In the genomic region with DNA sequence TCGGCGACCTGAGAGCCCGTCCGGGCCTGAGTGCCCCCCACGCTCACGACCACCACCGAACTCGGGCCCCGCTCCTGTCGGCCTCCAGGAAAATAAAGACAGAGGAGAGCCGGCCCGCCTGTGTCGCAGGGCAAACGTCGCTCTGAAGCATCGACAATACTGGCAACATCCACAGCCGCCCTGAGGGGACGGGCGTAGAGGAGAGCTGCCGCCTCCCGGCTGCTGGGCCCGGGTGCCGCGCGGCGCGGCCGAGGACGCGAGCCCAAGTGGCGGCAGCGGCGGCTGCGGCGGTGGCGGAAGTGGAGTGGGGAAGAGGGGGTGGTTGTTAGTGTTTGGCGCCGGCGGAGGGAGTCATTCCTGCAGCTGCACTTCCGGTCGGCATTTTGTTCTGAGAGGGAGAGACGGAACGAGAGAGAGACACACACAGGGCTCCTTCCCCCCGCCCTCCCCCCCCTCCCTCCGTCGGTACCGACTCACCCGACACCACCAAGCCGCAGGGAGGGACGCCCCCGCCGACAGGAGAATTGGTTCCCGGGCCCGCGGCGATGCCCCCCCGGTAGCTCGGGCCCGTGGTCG, we compare ENCODE assay signal across 8 cellular contexts. TPM values are rescaled to one million over a fixed set of nuclear protein-coding genes. Genes with fewer than 3 reads are reported as not detected.
A peak's percentile ranks its signal among the peaks of the same experiment; 100 is the strongest.
DNase-seq lines count a peak whose midpoint lies in the region; ATAC-seq and TF ChIP-seq lines count a peak whose summit lies in the region.

A gene with protein sequence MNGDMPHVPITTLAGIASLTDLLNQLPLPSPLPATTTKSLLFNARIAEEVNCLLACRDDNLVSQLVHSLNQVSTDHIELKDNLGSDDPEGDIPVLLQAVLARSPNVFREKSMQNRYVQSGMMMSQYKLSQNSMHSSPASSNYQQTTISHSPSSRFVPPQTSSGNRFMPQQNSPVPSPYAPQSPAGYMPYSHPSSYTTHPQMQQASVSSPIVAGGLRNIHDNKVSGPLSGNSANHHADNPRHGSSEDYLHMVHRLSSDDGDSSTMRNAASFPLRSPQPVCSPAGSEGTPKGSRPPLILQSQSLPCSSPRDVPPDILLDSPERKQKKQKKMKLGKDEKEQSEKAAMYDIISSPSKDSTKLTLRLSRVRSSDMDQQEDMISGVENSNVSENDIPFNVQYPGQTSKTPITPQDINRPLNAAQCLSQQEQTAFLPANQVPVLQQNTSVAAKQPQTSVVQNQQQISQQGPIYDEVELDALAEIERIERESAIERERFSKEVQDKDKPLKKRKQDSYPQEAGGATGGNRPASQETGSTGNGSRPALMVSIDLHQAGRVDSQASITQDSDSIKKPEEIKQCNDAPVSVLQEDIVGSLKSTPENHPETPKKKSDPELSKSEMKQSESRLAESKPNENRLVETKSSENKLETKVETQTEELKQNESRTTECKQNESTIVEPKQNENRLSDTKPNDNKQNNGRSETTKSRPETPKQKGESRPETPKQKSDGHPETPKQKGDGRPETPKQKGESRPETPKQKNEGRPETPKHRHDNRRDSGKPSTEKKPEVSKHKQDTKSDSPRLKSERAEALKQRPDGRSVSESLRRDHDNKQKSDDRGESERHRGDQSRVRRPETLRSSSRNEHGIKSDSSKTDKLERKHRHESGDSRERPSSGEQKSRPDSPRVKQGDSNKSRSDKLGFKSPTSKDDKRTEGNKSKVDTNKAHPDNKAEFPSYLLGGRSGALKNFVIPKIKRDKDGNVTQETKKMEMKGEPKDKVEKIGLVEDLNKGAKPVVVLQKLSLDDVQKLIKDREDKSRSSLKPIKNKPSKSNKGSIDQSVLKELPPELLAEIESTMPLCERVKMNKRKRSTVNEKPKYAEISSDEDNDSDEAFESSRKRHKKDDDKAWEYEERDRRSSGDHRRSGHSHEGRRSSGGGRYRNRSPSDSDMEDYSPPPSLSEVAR (N-terminal part only) (plus strand): TSS at position 381 of the 576 bp plus-strand sequence. CDS start 76,928 bp downstream, outside the sequence.

- H3K4me1 ChIP-seq in Loucy (ENCODE audit: insufficient read depth, low read length, poor library complexity, severe bottlenecking), result peaks cover 54% of the 10 kb centered on the region

- peak within 1 kb of the TSS; percentile 87 for H2AFZ ChIP-seq in Loucy (ENCODE audit: low read length)

- H3K27me3 ChIP-seq in H7 (ENCODE audit: control insufficient read depth, insufficient read depth, low read length), result no peaks in the 10 kb centered on the region
- H3K27me3 ChIP-seq in Loucy (ENCODE audit: insufficient read depth, low read length, poor library complexity, severe bottlenecking), result no peaks in the 10 kb centered on the region

- ATAC-seq in stimulated activated naive CD8-positive, alpha-beta T cell treated with anti-CD3 and anti-CD28 coated beads, Interleukin-15, amount 100 ng/mL, for 72 hours, result peak; percentile 84

- no peak for TF ChIP-seq CTCF in Loucy (conservative IDR thresholded peaks at IDR 0.05; ENCODE audit: low read length)
- TF ChIP-seq CTCF in fibroblast of the aortic adventitia (IDR thresholded peaks at IDR 0.05; ENCODE audit: insufficient read depth, low read length), result no peak
- TF ChIP-seq CTCF in nephron progenitor cell (IDR thresholded peaks at IDR 0.05), result no peak

- peaks cover 83% of the 10 kb centered on the region for H4K20me1 ChIP-seq in Loucy (ENCODE audit: insufficient read depth, low read length, poor library complexity, severe bottlenecking)

- DNase-seq in ELF-1 (ENCODE audit: low read depth, low spot score) (peak; percentile 93), H7 (peak; percentile 90), fibroblast of the aortic adventitia (ENCODE audit: low read depth) (peak; percentile 93), nephron progenitor cell (peak; percentile 87)
- DNase-seq in activated T-helper 9 cell treated with anti-CD3 and anti-CD28 coated beads, Interleukin-2, amount 50 U/mL, for 16 hours (ENCODE audit: low read depth), result peak; percentile 84
- peak; percentile 88 to 92 for DNase-seq in stimulated activated naive CD8-positive, alpha-beta T cell treated with anti-CD3 and anti-CD28 coated beads, Interleukin-15, amount 100 ng/mL, for 72 hours

- peaks cover 97% of the 10 kb centered on the region for H3K79me2 ChIP-seq in Loucy (ENCODE audit: insufficient read depth, low read length)

- H3K4me1 Mint-ChIP-seq in nephron progenitor cell, result peaks cover 68% of the 10 kb centered on the region
- H3K4me1 Mint-ChIP-seq in stimulated activated naive CD8-positive, alpha-beta T cell treated with anti-CD3 and anti-CD28 coated beads, Interleukin-15, amount 100 ng/mL, for 72 hours, result peaks cover 45% of the 10 kb centered on the region

- no peaks in the 10 kb centered on the region for H3K27me3 Mint-ChIP-seq in nephron progenitor cell (ENCODE audit: low read depth, poor library complexity)
- H3K27me3 Mint-ChIP-seq in stimulated activated naive CD8-positive, alpha-beta T cell treated with anti-CD3 and anti-CD28 coated beads, Interleukin-15, amount 100 ng/mL, for 72 hours, result no peaks in the 10 kb centered on the region

- H3K27ac Mint-ChIP-seq in nephron progenitor cell, result peak within 1 kb of the TSS; percentile 100
- H3K27ac Mint-ChIP-seq in stimulated activated naive CD8-positive, alpha-beta T cell treated with anti-CD3 and anti-CD28 coated beads, Interleukin-15, amount 100 ng/mL, for 72 hours, result peak within 1 kb of the TSS; percentile 97 to 98

- peak within 1 kb of the TSS; percentile 99 for H3K9ac ChIP-seq in Loucy (ENCODE audit: low read depth, low read length, poor library complexity, severe bottlenecking)

- H3K4me3 ChIP-seq in H7 (ENCODE audit: insufficient read depth, low read depth, low read length), result peak within 1 kb of the TSS; percentile 91
- H3K4me3 ChIP-seq in Loucy (ENCODE audit: low read length, poor library complexity, severe bottlenecking), result peak within 1 kb of the TSS; percentile 93
- H3K4me3 ChIP-seq in fibroblast of the aortic adventitia (ENCODE audit: low read depth, low read length), result peak within 1 kb of the TSS; percentile 88

- H3K36me3 ChIP-seq in H7 (replicated peaks; ENCODE audit: control insufficient read depth, insufficient read depth, low read length), result no peaks in the 10 kb centered on the region
- H3K36me3 ChIP-seq in Loucy (ENCODE audit: insufficient read depth, low read length), result no peaks in the 10 kb centered on the region

- H3K4me2 ChIP-seq in Loucy (ENCODE audit: low read depth, low read length, poor library complexity, severe bottlenecking), result peak within 1 kb of the TSS; percentile 95

- TF ChIP-seq POLR2A in Raji (IDR thresholded peaks at IDR 0.05; ENCODE audit: insufficient read depth, low read depth, low read length), result peak; percentile 94

- no peaks in the 10 kb centered on the region for H3K9me3 ChIP-seq in Loucy (ENCODE audit: insufficient read depth, low read depth, low read length)

- no peaks in the 10 kb centered on the region for H3K9me2 ChIP-seq in Loucy (replicated peaks; ENCODE audit: low read depth, low read length)

- H3K9me3 Mint-ChIP-seq in nephron progenitor cell, result no peaks in the 10 kb centered on the region
- H3K9me3 Mint-ChIP-seq in stimulated activated naive CD8-positive, alpha-beta T cell treated with anti-CD3 and anti-CD28 coated beads, Interleukin-15, amount 100 ng/mL, for 72 hours, result no peaks in the 10 kb centered on the region

- peaks cover 7% of the 10 kb centered on the region for H3K36me3 Mint-ChIP-seq in nephron progenitor cell (ENCODE audit: low read depth)

- H3F3A ChIP-seq in Loucy (ENCODE audit: low read depth), result no peaks in the 10 kb centered on the region; the same call in 1 of the 2 replicates

- H3K4me3 Mint-ChIP-seq in nephron progenitor cell, result peak within 1 kb of the TSS; percentile 92
- peak within 1 kb of the TSS; percentile 94 to 98 for H3K4me3 Mint-ChIP-seq in stimulated activated naive CD8-positive, alpha-beta T cell treated with anti-CD3 and anti-CD28 coated beads, Interleukin-15, amount 100 ng/mL, for 72 hours

RNA-seq across cellular contexts. Expression of the gene that starts here (rescaled TPM):
- 11.7 and 17.3 TPM in 2 replicates for total RNA-seq in H7 (2014; rRNA removed; shearing (Covaris generic))
- 38.2 and 41.8 TPM in 2 replicates for total RNA-seq in fibroblast of the aortic adventitia (ENCODE audit: low replicate concordance)

Comparison
In these comparisons a context has a peak if more than half of its experiments do, and no peak if none do; other contexts are left out.
1. Peak in every context shown above with its lines: DNase-seq, ATAC-seq and H3K4me3 ChIP-seq.